1 cellular context compared by ENCODE assay signal in genomic region chr17:4969551-4970231, GRCh38.
TF ChIP-seq lines count a peak whose summit lies in the region.

No MANE protein-coding gene starts in this region.

TF ChIP-seq in HepG2, 621 proteins besides CTCF, POLR2A, EP300 and RAD21 (continued from another document):
- TF ChIP-seq ZNF800 (CRISPR knock-in tag; IDR thresholded peaks at IDR 0.05), result no peak
- TF ChIP-seq ZNF607 (CRISPR knock-in tag; IDR thresholded peaks at IDR 0.05; ENCODE audit: borderline replicate concordance), result no peak
- no peak for TF ChIP-seq YEATS2 (CRISPR knock-in tag; IDR thresholded peaks at IDR 0.05; ENCODE audit: borderline replicate concordance)
- no peak for TF ChIP-seq ZSCAN5A (CRISPR knock-in tag; IDR thresholded peaks at IDR 0.05; ENCODE audit: borderline replicate concordance)
- TF ChIP-seq ZNF703 (CRISPR knock-in tag; IDR thresholded peaks at IDR 0.05; ENCODE audit: borderline replicate concordance), result no peak
- TF ChIP-seq MZF1 (CRISPR knock-in tag; IDR thresholded peaks at IDR 0.05; ENCODE audit: borderline replicate concordance), result no peak
- no peak for TF ChIP-seq NR1H2 (CRISPR knock-in tag; IDR thresholded peaks at IDR 0.05; ENCODE audit: borderline replicate concordance, low read depth)
- TF ChIP-seq ELK4 (CRISPR knock-in tag; IDR thresholded peaks at IDR 0.05; ENCODE audit: borderline replicate concordance), result no peak
- no peak for TF ChIP-seq ZBTB40 (IDR thresholded peaks at IDR 0.05)
- no peak for TF ChIP-seq ZBTB40 (CRISPR knock-in tag; IDR thresholded peaks at IDR 0.05)
- no peak for TF ChIP-seq ZNF282 (IDR thresholded peaks at IDR 0.05; ENCODE audit: partially characterized antibody)
- TF ChIP-seq DDIT3 (CRISPR knock-in tag; IDR thresholded peaks at IDR 0.05), result no peak
- TF ChIP-seq HDAC2 (CRISPR knock-in tag; IDR thresholded peaks at IDR 0.05), result 0 out of 2 replicates have a peak, but pooled peaks have one; percentile 12
- no peak for TF ChIP-seq U2AF2 (IDR thresholded peaks at IDR 0.05; ENCODE audit: low read depth, low read length)
- no peak for TF ChIP-seq NPAS2 (CRISPR knock-in tag; IDR thresholded peaks at IDR 0.05; ENCODE audit: borderline replicate concordance)
- no peak for TF ChIP-seq TCF12 (IDR thresholded peaks at IDR 0.05)
- TF ChIP-seq TCF12 (CRISPR knock-in tag; IDR thresholded peaks at IDR 0.05), result no peak
